ENCODE assay signal across 30 cellular contexts in the genomic region with DNA sequence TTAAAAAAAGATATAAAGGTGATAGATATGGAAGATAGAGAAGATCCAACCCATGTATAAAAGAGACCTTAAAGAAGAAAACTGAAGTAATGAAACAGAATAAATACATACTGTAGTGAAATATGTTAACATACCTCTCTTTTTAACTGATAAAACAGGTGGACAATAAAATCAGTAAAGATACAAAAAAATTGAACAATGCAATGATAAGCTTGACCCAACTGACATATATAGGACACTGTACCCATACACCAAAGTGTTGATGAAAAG. TPM values are rescaled to one million over a fixed set of nuclear protein-coding genes. Genes with fewer than 3 reads are reported as not detected.
"Had no signal": no experiment of that assay in that cellular context is flagged by ENCODE, and none has a peak within 500 bp of the region (broad histone marks: within the 10 kb centered on the region; RNA-seq: fewer than 3 reads in every experiment).

No MANE protein-coding gene starts in this region.

- H3K27ac ChIP-seq: adrenal gland, VCaP had no signal

- H3K4me3 Mint-ChIP-seq: activated B cell treated with CpG ODN at 0.5 μM for 24 hours; activated CD4-positive, alpha-beta memory T cell treated with anti-CD3 and anti-CD28 coated beads for 36 hours; activated naive CD4-positive, alpha-beta T cell treated with anti-CD3 and anti-CD28 coated beads for 36 hours; activated T-cell treated with anti-CD3 and anti-CD28 coated beads, Interleukin-2, amount 50 U/mL, for 4 hours; activated T-helper 1 cell treated with anti-CD3 and anti-CD28 coated beads, Interleukin-12 subunit alpha, Interleukin-12 subunit beta, Interleukin-2, Interleukin-4 antibody, amounts not matched to agents 30 ng/mL and 10 ng/mL and 1 ng/mL, durations not matched to agents 14 hours and 24 hours and 36 hours; brain had no signal

- H3K4me3 ChIP-seq: adrenal gland had no signal

- H3K4me1 ChIP-seq: adrenal gland had no signal

- H3K36me3 ChIP-seq: adrenal gland had no signal

- H3K27me3 Mint-ChIP-seq: brain had no signal

- H3K27ac Mint-ChIP-seq: activated B cell treated with CpG ODN at 0.5 μM for 24 hours; activated CD4-positive, alpha-beta memory T cell treated with anti-CD3 and anti-CD28 coated beads for 36 hours; activated naive CD4-positive, alpha-beta T cell treated with anti-CD3 and anti-CD28 coated beads for 36 hours; activated naive CD4-positive, alpha-beta T cell treated with anti-CD3 and anti-CD28 coated beads, Interleukin-2, amount 50 U/mL, for 72 hours; activated T-helper 1 cell treated with anti-CD3 and anti-CD28 coated beads, Interleukin-12 subunit alpha, Interleukin-12 subunit beta, Interleukin-2, Interleukin-4 antibody, amounts not matched to agents 30 ng/mL and 10 ng/mL and 1 ng/mL, durations not matched to agents 14 hours and 24 hours and 36 hours; brain had no signal

- DNase-seq: activated B cell treated with CpG ODN at 0.5 μM for 24 hours; activated CD4-positive, alpha-beta memory T cell treated with anti-CD3 and anti-CD28 coated beads for 36 hours; activated CD4-positive, alpha-beta T cell treated with anti-CD3 and anti-CD28 coated beads for 4 hours; activated CD4-positive, alpha-beta T cell treated with anti-CD3 and anti-CD28 coated beads, Interleukin-2, amount 50 U/mL, for 1 hour; activated CD4-positive, CD25-positive, alpha-beta regulatory T cell treated with anti-CD3 and anti-CD28 coated beads, Interleukin-2, amount 50 U/mL, for 72 hours; activated CD8-positive, alpha-beta memory T cell treated with anti-CD3 and anti-CD28 coated beads, Interleukin-2, amount 50 U/mL, for 4 hours; activated gamma-delta T cell treated with Interleukin-2 at 50 U/mL for 16 hours; activated naive CD4-positive, alpha-beta T cell treated with anti-CD3 and anti-CD28 coated beads for 36 hours; activated T-cell treated with anti-CD3 and anti-CD28 coated beads for 4 hours; activated T-cell treated with anti-CD3 and anti-CD28 coated beads, Interleukin-2, amount 50 U/mL, for 4 hours; adrenal gland; caudate nucleus; NCI-H1048; NCI-H1105 treated with DMSO at 0.1 percent for 48 hours; NCI-H1436; NCI-H1930; NCI-H2081 treated with DMSO at 0.1 percent for 48 hours; NCI-H510A; NCI-H748 treated with DMSO at 0.1 percent for 48 hours; Right ventricle myocardium superior; T-helper 1 cell; T-helper 2 cell; T-helper 9 cell had no signal

- H3K27me3 ChIP-seq: adrenal gland had no signal

- ATAC-seq: activated naive CD4-positive, alpha-beta T cell treated with anti-CD3 and anti-CD28 coated beads, Interleukin-2, amount 50 U/mL, for 72 hours; activated T-cell treated with anti-CD3 and anti-CD28 coated beads, Interleukin-2, amount 50 U/mL, for 4 hours had no signal

RNA-seq across cellular contexts. Expression of a gene that starts 17.4 kb away (rescaled TPM):
- total RNA-seq: bronchial epithelial cell, cerebellum, MCF 10A had no signal

RNA-seq across cellular contexts. Expression of a gene that starts 52.4 kb away (rescaled TPM):
- total RNA-seq: activated CD4-positive, alpha-beta memory T cell treated with anti-CD3 and anti-CD28 coated beads for 36 hours; activated naive CD4-positive, alpha-beta T cell treated with anti-CD3 and anti-CD28 coated beads for 36 hours; MCF 10A had no signal
